In the genomic region with DNA sequence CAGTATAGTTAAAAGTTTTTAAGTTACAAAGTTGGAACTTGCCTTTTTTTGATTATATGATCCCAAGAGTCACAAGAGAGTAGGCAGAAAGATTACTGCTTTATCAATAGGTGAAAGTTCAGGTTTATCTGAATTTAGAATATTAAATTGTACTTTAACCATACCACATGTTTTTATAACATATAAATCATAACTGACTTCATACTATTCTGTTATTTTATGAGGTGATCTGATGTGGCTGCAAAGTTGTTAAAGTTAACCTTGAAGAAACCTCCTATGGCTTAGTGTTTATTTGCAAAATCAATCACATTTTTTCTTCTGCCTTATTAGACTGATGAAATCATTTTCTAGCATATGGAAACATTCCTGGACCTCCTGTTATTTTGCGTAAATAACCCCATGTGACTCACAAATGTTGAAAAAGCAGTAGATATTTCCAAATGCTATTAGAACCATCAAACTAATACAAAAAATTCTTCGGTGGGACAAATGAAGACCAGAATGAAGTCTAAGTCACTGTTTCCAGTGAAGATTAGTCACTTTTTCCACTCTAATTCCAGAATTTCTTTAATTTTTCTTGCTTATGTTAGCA, we compare ENCODE assay signal across 19 cellular contexts.
A peak's percentile ranks its signal among the peaks of the same experiment; 100 is the strongest.
DNase-seq lines count a peak whose midpoint lies in the region; ATAC-seq and TF ChIP-seq lines count a peak whose summit lies in the region.
"Had no signal": no experiment of that assay in that cellular context is flagged by ENCODE, and none has a peak within 500 bp of the region (broad histone marks: within the 10 kb centered on the region; RNA-seq: fewer than 3 reads in every experiment).

No MANE protein-coding gene starts in this region.

- BruUV-seq in HCT116 (replicated peaks; lab: Mats Ljungman, UMichigan): no TSS peak

- peaks cover 17% of the 10 kb centered on the region for H3K9me3 Mint-ChIP-seq in chondrocyte (ENCODE audit: low read depth)

- H3K27me3 Mint-ChIP-seq in chondrocyte (ENCODE audit: low read depth): no peaks in the 10 kb centered on the region

- H3K9me2 ChIP-seq in HCT116 (ENCODE audit: insufficient read depth): no peaks in the 10 kb centered on the region
- no peaks in the 10 kb centered on the region for H3K9me2 ChIP-seq in SK-N-SH

- no peak overlapping the region for H2AFZ ChIP-seq in HCT116 (ENCODE audit: low read depth, low read length, poor library complexity, severe bottlenecking)
- no peak overlapping the region for H2AFZ ChIP-seq in SK-N-SH (ENCODE audit: low read depth)

- H3K9ac ChIP-seq in HCT116 (ENCODE audit: low read length): no peak overlapping the region
- H3K9ac ChIP-seq in SK-N-SH: no peak overlapping the region
- H3K9ac ChIP-seq: BLaER1 treated with 17β-estradiol and CSF1 and Interleukin-3, amounts not matched to agents 10 nM and 100 nM had no signal

- intact Hi-C loops in HCT116 (cut with micrococcal nuclease) (no loop called here), left colon (cut with DNase I, micrococcal nuclease) (no loop called here)

- H3K4me1 Mint-ChIP-seq in chondrocyte (ENCODE audit: low read depth): no peaks in the 10 kb centered on the region

- no peaks in the 10 kb centered on the region for H3F3A ChIP-seq in SK-N-SH (replicated peaks; ENCODE audit: insufficient read depth)

- TF ChIP-seq RAD21 in HCT116 (IDR thresholded peaks at IDR 0.05; ENCODE audit: low read depth): no peak
- TF ChIP-seq RAD21 in SK-N-SH (IDR thresholded peaks at IDR 0.05; ENCODE audit: low read length): no peak

- no peaks in the 10 kb centered on the region for H3K79me2 ChIP-seq in HCT116 (ENCODE audit: insufficient read depth, low read length)
- H3K79me2 ChIP-seq in SK-N-SH (ENCODE audit: insufficient read depth): no peaks in the 10 kb centered on the region

- 57% methylated on average over 2 of the region's 2 CpGs for WGBS in SK-N-SH (ENCODE audit: low lambda C conversion rate)

- POLR2A ChIA-PET in HCT116 (lab: Charles Lee) (no interaction called here), SK-N-SH (lab: Yijun Ruan, JAX) (interaction anchor here (0.7 kb wide), 1 partner anchor 300 kb away, joined by 3 read pairs; no protein-coding TSS in a partner anchor)

- peaks cover 0 to 4% of the 10 kb centered on the region in 2 experiments; a peak in 1 of 4 replicates for H3K9me3 ChIP-seq in HCT116 (ENCODE audit: control insufficient read depth in 1 of 2, insufficient read depth in 1 of 2, low read depth in 1 of 2, low read length in 2 of 2)
- H3K9me3 ChIP-seq in SK-N-SH: no peaks in the 10 kb centered on the region

- H4K20me1 ChIP-seq in HCT116 (ENCODE audit: insufficient read depth) (no peaks in the 10 kb centered on the region), SK-N-SH (ENCODE audit: insufficient read depth) (no peaks in the 10 kb centered on the region)
- H4K20me1 ChIP-seq: BLaER1 treated with 17β-estradiol and CSF1 and Interleukin-3, amounts not matched to agents 10 nM and 100 nM had no signal

- DNase-seq in AG08395 (ENCODE audit: low spot score) (peak; percentile 26), HCT116 (ENCODE audit: low read depth, low spot score) (no peak), fibroblast of gingiva (ENCODE audit: low read depth) (peak; percentile 84), left colon (no peak), DMS53 treated with DMSO at 0.1 percent for 48 hours (lab: John Stamatoyannopoulos, UW; ENCODE audit: unreplicated experiment) (no peak), SK-N-SH (no peak), chondrocyte (ENCODE audit: low spot score) (no peak)
- DNase-seq: NCI-H1417 treated with DMSO at 0.1 percent for 48 hours, NCI-H2029, NCI-H2171, NCI-H446, NCI-H69, OCI-M1, SHP77 treated with DMSO at 0.1 percent for 48 hours had no signal

- H3K4me2 ChIP-seq in HCT116 (ENCODE audit: low read length): no peak overlapping the region
- no peak overlapping the region for H3K4me2 ChIP-seq in SK-N-SH
- H3K4me2 ChIP-seq: BLaER1 treated with 17β-estradiol and CSF1 and Interleukin-3, amounts not matched to agents 10 nM and 100 nM had no signal

- ATAC-seq in HCT116 (no peak), left colon (peak; percentile 72), GM21825 (IDR thresholded peaks at IDR 0.05; ENCODE audit: unreplicated experiment) (no peak)
- ATAC-seq: K562 had no signal

- CTCF ChIA-PET in HCT116 (lab: Charles Lee) (no interaction called here), SK-N-SH (lab: Yijun Ruan, JAX) (interaction anchor here (0.6 to 1.5 kb wide), 3 partner anchors 10 to 780 kb away, joined by 3 read pairs; no protein-coding TSS in a partner anchor)

- no peaks in the 10 kb centered on the region for H3K36me3 ChIP-seq in HCT116 (ENCODE audit: control insufficient read depth in 1 of 2, insufficient read depth in 2 of 2, low read length in 2 of 2)
- H3K36me3 ChIP-seq in SK-N-SH (replicated peaks in 1 of 2; ENCODE audit: control insufficient read depth in 1 of 2, insufficient read depth in 2 of 2, low read length in 1 of 2): no peaks in the 10 kb centered on the region
- H3K36me3 ChIP-seq: HAP-1 had no signal

- RAD21 ChIA-PET in HCT116 (lab: Charles Lee; ENCODE audit: low non-redundant PET in 1 of 2, low total read pairs in 2 of 2, uncharacterized antibody in 2 of 2, unreplicated experiment in 2 of 2): no interaction called here

- no peak overlapping the region for H3K4me3 Mint-ChIP-seq in chondrocyte (ENCODE audit: unreplicated experiment)

- TF ChIP-seq CTCF in HCT116 (IDR thresholded peaks at IDR 0.05 in 2 of 3, conservative IDR thresholded peaks at IDR 0.05 in 1 of 3; ENCODE audit: borderline replicate concordance in 1 of 3, insufficient read depth in 1 of 3, low read depth in 2 of 3, low read length in 2 of 3) (no peak), SK-N-SH (IDR thresholded peaks at IDR 0.05) (no peak), chondrocyte (IDR thresholded peaks at IDR 0.05) (no peak)

- H3K27ac Mint-ChIP-seq in chondrocyte (ENCODE audit: unreplicated experiment): no peak overlapping the region

- H3K27me3 ChIP-seq in HCT116 (ENCODE audit: insufficient read depth, low read length): no peaks in the 10 kb centered on the region
- H3K27me3 ChIP-seq in SK-N-SH (ENCODE audit: insufficient read depth): no peaks in the 10 kb centered on the region
- H3K27me3 ChIP-seq: BLaER1 treated with 17β-estradiol and CSF1 and Interleukin-3, amounts not matched to agents 10 nM and 100 nM had no signal

- TF ChIP-seq EP300 in SK-N-SH (IDR thresholded peaks at IDR 0.05; ENCODE audit: borderline replicate concordance in 1 of 2, low read depth in 1 of 2, low read length in 1 of 2): no peak

- no peaks in the 10 kb centered on the region for H3K4me1 ChIP-seq in HCT116 (ENCODE audit: control insufficient read depth in 1 of 2, insufficient read depth in 2 of 2, low read length in 2 of 2)
- H3K4me1 ChIP-seq in SK-N-SH (ENCODE audit: control insufficient read depth in 1 of 2, insufficient read depth in 2 of 2, low read depth in 1 of 2, low read length in 1 of 2): no peaks in the 10 kb centered on the region; a peak in 1 of 4 replicates
- H3K4me1 ChIP-seq: BLaER1 treated with 17β-estradiol and CSF1 and Interleukin-3, amounts not matched to agents 10 nM and 100 nM; HAP-1 had no signal

- H3K27ac ChIP-seq in HCT116 (ENCODE audit: low read depth, low read length) (no peak overlapping the region), SK-N-SH (ENCODE audit: low read depth in 2 of 2, low read length in 1 of 2) (no peak overlapping the region)
- H3K27ac ChIP-seq: 22Rv1; BLaER1 treated with 17β-estradiol and CSF1 and Interleukin-3, amounts not matched to agents 10 nM and 100 nM had no signal

- H3K36me3 Mint-ChIP-seq in chondrocyte (ENCODE audit: low read depth): peaks cover 11% of the 10 kb centered on the region

- H3K4me3 ChIP-seq in HCT116 (replicated peaks in 1 of 2; ENCODE audit: low read depth in 1 of 2, low read length in 2 of 2): no peak overlapping the region
- H3K4me3 ChIP-seq in SK-N-SH (ENCODE audit: low read depth in 2 of 2, low read length in 1 of 2): no peak overlapping the region
- H3K4me3 ChIP-seq: BLaER1 treated with 17β-estradiol and CSF1 and Interleukin-3, amounts not matched to agents 10 nM and 100 nM; HAP-1; K562 had no signal

- TF ChIP-seq POLR2A in HCT116 (IDR thresholded peaks at IDR 0.05; ENCODE audit: borderline replicate concordance, extremely low read depth, insufficient read depth, insufficient read length): no peak

TF ChIP-seq in HCT116, 20 proteins besides CTCF, POLR2A, EP300 and RAD21:
- TF ChIP-seq FOSL1 (IDR thresholded peaks at IDR 0.05; ENCODE audit: low read depth) (peak; percentile 24; the same call in 1 of the 2 replicates), EZH2 (IDR thresholded peaks at IDR 0.05) (no peak)

TF ChIP-seq in SK-N-SH, 30 proteins besides CTCF, POLR2A, EP300 and RAD21 (continues in another document):
- TF ChIP-seq TEAD4 (IDR thresholded peaks at IDR 0.05; ENCODE audit: borderline replicate concordance, insufficient read depth) (no peak), FOXJ3 (CRISPR knock-in tag; IDR thresholded peaks at IDR 0.05) (no peak), RCOR1 (IDR thresholded peaks at IDR 0.05; ENCODE audit: low read length) (no peak), MXI1 (IDR thresholded peaks at IDR 0.05; ENCODE audit: low read depth, low read length) (no peak), TAF1 (IDR thresholded peaks at IDR 0.05; ENCODE audit: borderline replicate concordance, low read depth, low read length) (no peak), EZH2phosphoT487 (IDR thresholded peaks at IDR 0.05; ENCODE audit: borderline replicate concordance, low read depth) (no peak), SIN3A (IDR thresholded peaks at IDR 0.05; ENCODE audit: borderline replicate concordance, low read depth, low read length) (no peak)
- TF ChIP-seq, protein P1, sequence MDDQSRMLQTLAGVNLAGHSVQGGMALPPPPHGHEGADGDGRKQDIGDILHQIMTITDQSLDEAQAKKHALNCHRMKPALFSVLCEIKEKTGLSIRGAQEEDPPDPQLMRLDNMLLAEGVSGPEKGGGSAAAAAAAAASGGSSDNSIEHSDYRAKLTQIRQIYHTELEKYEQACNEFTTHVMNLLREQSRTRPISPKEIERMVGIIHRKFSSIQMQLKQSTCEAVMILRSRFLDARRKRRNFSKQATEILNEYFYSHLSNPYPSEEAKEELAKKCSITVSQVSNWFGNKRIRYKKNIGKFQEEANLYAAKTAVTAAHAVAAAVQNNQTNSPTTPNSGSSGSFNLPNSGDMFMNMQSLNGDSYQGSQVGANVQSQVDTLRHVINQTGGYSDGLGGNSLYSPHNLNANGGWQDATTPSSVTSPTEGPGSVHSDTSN (IDR thresholded peaks at IDR 0.05): no peak

Comparison
In these comparisons a context has a peak if more than half of its experiments do, and no peak if none do; other contexts are left out.
1. DNase-seq: peak in AG08395 (single experiment) and fibroblast of gingiva (single experiment); none in HCT116 (single experiment), left colon (0 of 2), DMS53 treated with DMSO at 0.1 percent for 48 hours (single experiment), SK-N-SH (single experiment) and chondrocyte (single experiment).